ENCODE assay signal across 8 cellular contexts in the genomic region with DNA sequence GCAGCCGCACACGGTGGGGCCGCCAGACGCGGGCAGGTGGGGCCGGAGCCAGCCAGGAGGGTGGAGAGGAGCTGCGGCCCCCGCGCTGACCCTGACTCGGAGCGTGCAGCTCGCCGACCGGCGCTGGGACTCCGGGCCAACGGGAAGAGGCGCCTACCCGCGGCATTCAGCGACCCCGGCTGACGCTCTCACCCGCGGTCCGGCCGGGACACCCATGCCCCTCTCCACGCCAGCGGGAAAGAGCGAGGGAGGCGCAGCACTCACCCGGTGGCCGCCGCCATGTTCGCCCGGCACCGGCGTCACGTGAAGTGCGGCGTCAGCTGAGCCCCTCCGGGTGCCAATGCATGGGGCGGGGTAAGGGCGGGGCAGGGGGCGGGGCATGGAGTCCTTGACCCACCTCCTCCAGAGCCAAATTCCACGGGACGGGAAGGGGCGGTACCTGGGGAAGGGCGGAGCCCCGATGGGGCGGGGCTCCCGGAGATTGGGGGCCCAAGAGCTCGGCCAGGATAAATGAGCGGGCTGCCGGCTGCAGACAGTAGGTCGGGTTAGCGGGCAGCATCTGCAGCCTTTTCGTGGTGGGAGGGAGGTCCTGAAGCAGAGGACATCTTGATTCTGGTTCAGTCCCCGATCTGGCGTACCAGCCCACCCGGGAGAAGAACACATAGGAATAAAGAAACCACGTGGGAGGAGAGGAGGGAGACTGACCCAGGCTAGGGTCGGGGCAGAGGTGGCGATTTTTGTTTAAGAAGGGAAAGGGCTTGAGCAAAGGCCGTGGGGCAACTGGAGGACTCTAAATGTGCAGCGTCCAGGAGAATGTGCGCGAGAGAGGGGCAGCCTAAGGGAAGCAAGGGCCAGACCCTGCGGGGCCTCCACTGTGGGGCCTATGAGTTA. TPM values are rescaled to one million over a fixed set of nuclear protein-coding genes. Genes with fewer than 3 reads are reported as not detected.
DNase-seq lines count a peak whose midpoint lies in the region; ATAC-seq and TF ChIP-seq lines count a peak whose summit lies in the region.

PEPD (minus strand) TSS at position 312 of the 891 bp plus-strand sequence; CDS start at position 281, 31 bp downstream.

- peaks cover 11 to 22% (median 20%) of the 10 kb centered on the region in 3 donors for H3K27me3 Mint-ChIP-seq in CD14-positive monocyte (ENCODE audit: low read depth in 3 of 3)

- ATAC-seq in GM19395 (IDR thresholded peaks at IDR 0.05; ENCODE audit: unreplicated experiment) (peak; percentile 91), HG03575 (IDR thresholded peaks at IDR 0.05; ENCODE audit: extremely low read depth, insufficient number of reproducible peaks, low FRiP score, unreplicated experiment) (peak; percentile 44)

- DNase-seq in CD14-positive monocyte (ENCODE audit: low spot score) (peak; percentile 77), NCI-H82 treated with DMSO at 0.1 percent for 48 hours (lab: John Stamatoyannopoulos, UW; ENCODE audit: unreplicated experiment) (peak; percentile 87), medulla oblongata (ENCODE audit: extremely low spot score) (peak; percentile 93)
- DNase-seq in activated CD8-positive, alpha-beta memory T cell treated with anti-CD3 and anti-CD28 coated beads for 1 hour (ENCODE audit: extremely low read depth in 1 of 2, low read depth in 1 of 2), result peak; percentile 61 to 72
- peak; percentile 88 for DNase-seq in effector CD8-positive, alpha-beta T cell (lab: John Stamatoyannopoulos, UW)
- DNase-seq in stimulated activated CD4-positive, alpha-beta T cell treated with anti-CD3 and anti-CD28 coated beads, TNF-alpha, amount 100 ng/mL, for 48 hours (ENCODE audit: low read depth in 3 of 3), result peak; percentile 72 to 85 (median 77)

- H3K36me3 Mint-ChIP-seq in CD14-positive monocyte, result no peaks in the 10 kb centered on the region

- peak within 1 kb of the TSS in 3 of 7 donors; percentile 23 to 51 (median 35) for H3K27ac Mint-ChIP-seq in CD14-positive monocyte

- intact Hi-C loops in CD14-positive monocyte (cut with micrococcal nuclease), result no loop called here

- peak within 1 kb of the TSS; percentile 81 to 95 for H3K4me3 Mint-ChIP-seq in CD14-positive monocyte

- peaks cover 0 to 2% (median 0%) of the 10 kb centered on the region in 7 donors for H3K9me3 Mint-ChIP-seq in CD14-positive monocyte

- peaks cover 22% of the 10 kb centered on the region for H3K4me1 Mint-ChIP-seq in CD14-positive monocyte

- no peak for TF ChIP-seq CTCF in CD14-positive monocyte (IDR thresholded peaks at IDR 0.05)

RNA-seq across cellular contexts. Expression of gene PEPD, which starts in this region (rescaled TPM):
- polyA plus RNA-seq in CD14-positive monocyte, result 100 to 1,000 TPM; 171 to 218 TPM

Comparison
In these comparisons a context has a peak if more than half of its experiments do, and no peak if none do; other contexts are left out.
1. Peak in every context shown above with its lines: DNase-seq and ATAC-seq.